Comparison of ENCODE assay signal across 19 cellular contexts in the genomic region with DNA sequence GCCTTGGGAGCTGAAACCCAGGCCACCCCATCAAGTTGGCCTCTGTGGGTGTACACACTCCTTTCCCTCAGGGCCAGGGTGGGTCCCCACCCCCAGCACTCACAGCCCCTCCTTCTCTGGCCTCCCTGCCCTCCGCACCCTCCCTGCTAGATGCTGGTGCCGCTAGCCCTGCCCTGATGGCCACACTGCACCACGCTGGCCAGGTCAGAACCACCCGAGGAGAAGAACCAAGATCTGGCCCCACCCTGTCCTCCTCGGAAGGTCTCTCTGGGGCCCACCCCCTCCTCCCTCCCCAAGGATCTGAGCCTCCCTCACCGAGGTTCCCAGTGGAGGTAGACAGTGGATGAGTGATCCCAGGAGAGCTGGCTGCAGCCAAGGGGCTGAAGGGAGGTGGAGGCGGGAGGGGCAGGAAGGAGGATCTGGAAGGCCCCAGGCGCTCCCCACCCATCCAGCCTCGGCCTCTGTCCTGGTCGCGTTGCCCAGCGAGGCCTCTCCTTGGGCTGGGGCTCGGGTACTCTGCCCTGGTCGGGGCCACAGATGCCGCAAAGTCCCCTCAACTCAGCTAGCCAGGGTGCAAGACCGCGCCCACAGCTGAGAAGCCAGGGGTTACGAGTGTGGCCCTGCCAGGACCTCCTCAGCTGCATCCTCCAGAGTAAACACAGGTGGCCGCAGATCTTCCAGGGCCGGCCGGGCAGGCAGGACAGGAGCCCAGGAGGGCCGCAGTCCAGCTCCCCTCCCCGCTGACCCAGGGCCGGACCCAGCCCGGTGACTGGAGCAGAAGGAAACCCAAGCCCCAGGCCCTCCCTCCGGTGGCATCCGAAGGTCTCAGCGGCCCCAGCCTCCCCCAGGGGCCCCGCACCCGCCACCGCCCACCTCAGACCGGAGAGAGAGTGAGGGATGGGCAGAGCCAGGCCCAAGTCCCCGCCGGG. TPM values are rescaled to one million over a fixed set of nuclear protein-coding genes. Genes with fewer than 3 reads are reported as not detected.
DNase-seq lines count a peak whose midpoint lies in the region; ATAC-seq and TF ChIP-seq lines count a peak whose summit lies in the region.
"Had no signal": no experiment of that assay in that cellular context is flagged by ENCODE, and none has a peak within 500 bp of the region (broad histone marks: within the 10 kb centered on the region; RNA-seq: fewer than 3 reads in every experiment).

No MANE protein-coding gene starts in this region.

- no peaks in the 10 kb centered on the region for H3K27me3 Mint-ChIP-seq in progenitor cell of endocrine pancreas

- BruUV-seq in PC-9 (replicated peaks; lab: Mats Ljungman, UMichigan), result no TSS peak

- H3K4me1 Mint-ChIP-seq in progenitor cell of endocrine pancreas (ENCODE audit: low read depth), result peaks cover 9% of the 10 kb centered on the region

- H3K79me2 ChIP-seq in PC-9 (ENCODE audit: low read depth), result peaks cover 35% of the 10 kb centered on the region

- H3K9me3 Mint-ChIP-seq in progenitor cell of endocrine pancreas (ENCODE audit: low read depth), result peaks cover 3% of the 10 kb centered on the region
- H3K9me3 Mint-ChIP-seq: activated naive CD8-positive, alpha-beta T cell treated with anti-CD3 and anti-CD28 coated beads, Interleukin-2, amount 50 U/mL, for 24 hours had no signal

- no peaks in the 10 kb centered on the region for H3K9me2 ChIP-seq in PC-9 (ENCODE audit: insufficient read depth)

- no peak overlapping the region for H3K4me3 Mint-ChIP-seq in progenitor cell of endocrine pancreas (ENCODE audit: low read depth)
- H3K4me3 Mint-ChIP-seq: activated naive CD8-positive, alpha-beta T cell treated with anti-CD3 and anti-CD28 coated beads, Interleukin-2, amount 50 U/mL, for 24 hours; neural crest cell had no signal

- no peak overlapping the region for H2AFZ ChIP-seq in PC-9

- POLR2A ChIA-PET in PC-9 (lab: Charles Lee; ENCODE audit: unreplicated experiment), result interaction anchor here (0.5 to 0.8 kb wide), 3 partner anchors 28 to 182 kb away, joined by 4 to 9 read pairs (median 6); a partner anchor contains a TSS

- TF ChIP-seq POLR2A in erythroblast (IDR thresholded peaks at IDR 0.05; ENCODE audit: low read length), result no peak

- peaks cover 11% of the 10 kb centered on the region for H3K36me3 Mint-ChIP-seq in progenitor cell of endocrine pancreas (ENCODE audit: insufficient read depth)

- peak overlapping the region; percentile 93 for H3K4me2 ChIP-seq in PC-9

- no peaks in the 10 kb centered on the region for H3K9me3 ChIP-seq in PC-9 (ENCODE audit: insufficient read depth, low read depth)
- H3K9me3 ChIP-seq: Peyer's patch had no signal

- peaks cover 56% of the 10 kb centered on the region for H3K4me1 ChIP-seq in PC-9 (replicated peaks; ENCODE audit: insufficient read depth)

- H3K4me3 ChIP-seq in H7 (ENCODE audit: insufficient read depth, low read depth, low read length) (no peak overlapping the region), PC-9 (peak overlapping the region; percentile 43)
- H3K4me3 ChIP-seq: Peyer's patch had no signal

- intact Hi-C loops in PC-9 (cut with micrococcal nuclease; ENCODE audit: unreplicated experiment), result loop anchor here (10.0 kb wide), 1 partner anchor 252 kb away; a partner anchor contains a TSS
- intact Hi-C loops in left colon (cut with DNase I, micrococcal nuclease), result no loop called here

- DNase-seq in H7 (peak; percentile 83), PC-9 (peak; percentile 58 to 61), left colon (no peak), progenitor cell of endocrine pancreas (ENCODE audit: low spot score, unreplicated experiment) (no peak), nucleus accumbens (lab: John Stamatoyannopoulos, UW) (no peak), erythroblast (lab: John Stamatoyannopoulos, UW) (no peak)
- DNase-seq in activated CD4-positive, alpha-beta T cell treated with anti-CD3 and anti-CD28 coated beads, Interleukin-2, amount 50 U/mL, for 48 hours, result no peak
- DNase-seq: activated naive CD8-positive, alpha-beta T cell treated with anti-CD3 and anti-CD28 coated beads, Interleukin-2, amount 50 U/mL, for 24 hours; brain microvascular endothelial cell; foreskin fibroblast; kidney; NCI-H1436; NCI-H748 treated with DMSO at 0.1 percent for 48 hours; Peyer's patch; T-helper 9 cell had no signal

- no peaks in the 10 kb centered on the region for H3K27me3 ChIP-seq in H7 (ENCODE audit: control insufficient read depth, insufficient read depth, low read length)
- no peaks in the 10 kb centered on the region for H3K27me3 ChIP-seq in PC-9 (ENCODE audit: insufficient read depth, low read depth)
- H3K27me3 ChIP-seq: brain microvascular endothelial cell had no signal

- H3K27ac ChIP-seq in PC-9, result peak overlapping the region; percentile 75
- H3K27ac ChIP-seq: brain microvascular endothelial cell, Peyer's patch had no signal

- H3K27ac Mint-ChIP-seq in progenitor cell of endocrine pancreas, result peak overlapping the region; percentile 62
- H3K27ac Mint-ChIP-seq: activated naive CD8-positive, alpha-beta T cell treated with anti-CD3 and anti-CD28 coated beads, Interleukin-2, amount 50 U/mL, for 24 hours had no signal

- H4K20me1 ChIP-seq in PC-9 (ENCODE audit: insufficient read depth), result 0 out of 2 replicates have a peak, but pooled peaks cover 4% of the 10 kb centered on the region

- TF ChIP-seq CTCF in PC-9 (conservative IDR thresholded peaks at IDR 0.05) (no peak), progenitor cell of endocrine pancreas (IDR thresholded peaks at IDR 0.05; ENCODE audit: unreplicated experiment) (no peak)

- CTCF ChIA-PET in PC-9 (lab: Charles Lee), result interaction anchor here (0.6 to 0.9 kb wide), 4 partner anchors 72 to 121 kb away, joined by 3 to 10 read pairs (median 3); no protein-coding TSS in a partner anchor

- H3F3A ChIP-seq in PC-9 (ENCODE audit: insufficient read depth, low read depth), result peaks cover 45% of the 10 kb centered on the region; the same call in 1 of the 2 replicates

- no peaks in the 10 kb centered on the region for H3K36me3 ChIP-seq in H7 (replicated peaks; ENCODE audit: control insufficient read depth, insufficient read depth, low read length)
- H3K36me3 ChIP-seq in PC-9 (ENCODE audit: low read depth), result no peaks in the 10 kb centered on the region
- H3K36me3 ChIP-seq: Peyer's patch had no signal

- peak; percentile 24 for ATAC-seq in left colon
- ATAC-seq: activated naive CD8-positive, alpha-beta T cell treated with anti-CD3 and anti-CD28 coated beads, Interleukin-2, amount 50 U/mL, for 24 hours had no signal

RNA-seq across cellular contexts. Expression of a gene that starts 5.2 kb away (rescaled TPM):
- total RNA-seq in H7 (2014; rRNA removed; shearing (Covaris generic)), result 40.3 and 47.2 TPM in 2 replicates
- total RNA-seq in PC-9 (2021) (16.2 and 20.8 TPM in 2 replicates), left colon (1 to 10 TPM; 8.2 to 9.6 TPM), progenitor cell of endocrine pancreas (31.7 and 31.9 TPM in 2 replicates)

RNA-seq across cellular contexts. Expression of a gene that starts 5.4 kb away (rescaled TPM):
- 102 and 127 TPM in 2 replicates for total RNA-seq in H7 (2014; rRNA removed; shearing (Covaris generic))
- total RNA-seq in PC-9 (2021), result 133 and 139 TPM in 2 replicates
- 100 to 1,000 TPM; 235 to 273 TPM for total RNA-seq in left colon
- 103 and 107 TPM in 2 replicates for total RNA-seq in progenitor cell of endocrine pancreas

RNA-seq across cellular contexts. Expression of a gene that starts 9.3 kb away (rescaled TPM):
- total RNA-seq in H7 (2014; rRNA removed; shearing (Covaris generic)), result 3.6 and 6.3 TPM in 2 replicates
- total RNA-seq in PC-9 (2021) (5.2 and 11.8 TPM in 2 replicates), left colon (10 to 100 TPM; 40.0 to 71.6 TPM), progenitor cell of endocrine pancreas (1.7 and 2.7 TPM in 2 replicates)
- total RNA-seq: M059J had no signal

RNA-seq across cellular contexts. Expression of a gene that starts 23.3 kb away (rescaled TPM):
- total RNA-seq in H7 (2014; rRNA removed; shearing (Covaris generic)), result 0.07 and 0.89 TPM in 2 replicates
- 0.20 and 0.38 TPM in 2 replicates for total RNA-seq in PC-9 (2021)
- total RNA-seq in left colon, result 1 to 10 TPM in 1 of 2 donors, under 1 TPM in 1; 0.55 to 1.3 TPM
- total RNA-seq in progenitor cell of endocrine pancreas, result 0.33 and 0.38 TPM in 2 replicates
- total RNA-seq: M059J, renal cortical epithelial cell, temporal lobe had no signal

RNA-seq across cellular contexts. Expression of a gene that starts 30.8 kb away (rescaled TPM):
- total RNA-seq in H7 (2014; rRNA removed; shearing (Covaris generic)), result not detected in 2 replicates
- total RNA-seq in PC-9 (2021), result 6.9 and 14.1 TPM in 2 replicates
- total RNA-seq in left colon, result 1 to 10 TPM in 1 of 2 donors, under 1 TPM in 1; 0.64 to 3.7 TPM
- 0.48 TPM in 1 of 2 replicates, not detected in the other for total RNA-seq in progenitor cell of endocrine pancreas
- total RNA-seq: M059J, neural crest cell, temporal lobe had no signal

Comparison
In these comparisons a context has a peak if more than half of its experiments do, and no peak if none do; other contexts are left out.
1. DNase-seq: peak in H7 (single experiment) and PC-9 (2 of 2); none in left colon (0 of 2), progenitor cell of endocrine pancreas (single experiment), nucleus accumbens (0 of 56), erythroblast (0 of 2) and activated CD4-positive, alpha-beta T cell treated with anti-CD3 and anti-CD28 coated beads, Interleukin-2, amount 50 U/mL, for 48 hours (0 of 2).